In genomic region chr11:125317416-125317815, GRCh38 we compare ENCODE assay signal across 23 cellular contexts.
"Had no signal": no experiment of that assay in that cellular context is flagged by ENCODE, and none has a peak within 500 bp of the region (broad histone marks: within the 10 kb centered on the region; RNA-seq: fewer than 3 reads in every experiment).

No MANE protein-coding gene starts in this region.

- H3K36me3 Mint-ChIP-seq: stimulated activated effector memory CD8-positive, alpha-beta T cell treated with anti-CD3 and anti-CD28 coated beads, Interleukin-12 subunit alpha, Interleukin-12 subunit beta, amount 100 ng/mL, for 72 hours; stimulated activated naive B cell treated with anti-CD40 and anti-IgM and Interleukin-4, amounts not matched to agents 10 μg/mL and 1 μg/mL and 100 μg/mL, for 72 hours had no signal

- ATAC-seq: psoas muscle; right cardiac atrium; right lobe of liver; stimulated activated effector memory CD8-positive, alpha-beta T cell treated with anti-CD3 and anti-CD28 coated beads, Interleukin-12 subunit alpha, Interleukin-12 subunit beta, amount 100 ng/mL, for 72 hours; stimulated activated naive B cell treated with anti-CD40 and anti-IgM and Interleukin-4, amounts not matched to agents 10 μg/mL and 1 μg/mL and 100 μg/mL, for 72 hours had no signal

- H3K4me1 Mint-ChIP-seq: stimulated activated effector memory CD8-positive, alpha-beta T cell treated with anti-CD3 and anti-CD28 coated beads, Interleukin-12 subunit alpha, Interleukin-12 subunit beta, amount 100 ng/mL, for 72 hours; stimulated activated naive B cell treated with anti-CD40 and anti-IgM and Interleukin-4, amounts not matched to agents 10 μg/mL and 1 μg/mL and 100 μg/mL, for 72 hours had no signal

- H3K27ac Mint-ChIP-seq: nephron; progenitor cell of endocrine pancreas; stimulated activated effector memory CD8-positive, alpha-beta T cell treated with anti-CD3 and anti-CD28 coated beads, Interleukin-12 subunit alpha, Interleukin-12 subunit beta, amount 100 ng/mL, for 72 hours; stimulated activated naive B cell treated with anti-CD40 and anti-IgM and Interleukin-4, amounts not matched to agents 10 μg/mL and 1 μg/mL and 100 μg/mL, for 72 hours; stimulated activated naive CD8-positive, alpha-beta T cell treated with anti-CD3 and anti-CD28 coated beads, Interleukin-15, Interleukin-2, amounts not matched to agents 100 ng/mL and 50 ng/mL, for 24 hours had no signal

- H3K4me3 Mint-ChIP-seq: nephron; neural progenitor cell; stimulated activated effector memory CD8-positive, alpha-beta T cell treated with anti-CD3 and anti-CD28 coated beads, Interleukin-12 subunit alpha, Interleukin-12 subunit beta, amount 100 ng/mL, for 72 hours; stimulated activated naive B cell treated with anti-CD40 and anti-IgM and Interleukin-4, amounts not matched to agents 10 μg/mL and 1 μg/mL and 100 μg/mL, for 72 hours; stimulated activated naive CD8-positive, alpha-beta T cell treated with anti-CD3 and anti-CD28 coated beads, Interleukin-15, Interleukin-2, amounts not matched to agents 100 ng/mL and 50 ng/mL, for 24 hours had no signal

- H3K27me3 Mint-ChIP-seq: progenitor cell of endocrine pancreas had no signal

- H3K9me3 Mint-ChIP-seq: stimulated activated effector memory CD8-positive, alpha-beta T cell treated with anti-CD3 and anti-CD28 coated beads, Interleukin-12 subunit alpha, Interleukin-12 subunit beta, amount 100 ng/mL, for 72 hours; stimulated activated naive CD8-positive, alpha-beta T cell treated with anti-CD3 and anti-CD28 coated beads, Interleukin-15, Interleukin-2, amounts not matched to agents 100 ng/mL and 50 ng/mL, for 24 hours had no signal

- DNase-seq: occipital lobe; ovary; posterior cingulate gyrus; psoas muscle; right cardiac atrium; right lobe of liver; sigmoid colon; small intestine; stimulated activated CD4-positive, alpha-beta T cell treated with anti-CD3 and anti-CD28 coated beads, Interleukin-15, amount 100 ng/mL, for 24 hours; stimulated activated CD4-positive, alpha-beta T cell treated with anti-CD3 and anti-CD28 coated beads, Interleukin-2, amount 100 ng/mL, for 24 hours; stimulated activated CD4-positive, alpha-beta T cell treated with anti-CD3 and anti-CD28 coated beads, Interleukin-2, amount 100 ng/mL, for 48 hours; stimulated activated CD4-positive, alpha-beta T cell treated with anti-CD3 and anti-CD28 coated beads, Interleukin-4, amount 100 ng/mL, for 24 hours; stimulated activated naive B cell treated with anti-CD40 and anti-IgM and Interleukin-4, amounts not matched to agents 10 μg/mL and 1 μg/mL and 100 μg/mL, for 72 hours; stimulated activated naive CD4-positive, alpha-beta T cell treated with Interleukin-2 at 50 U/mL for 16 hours; stomach; thyroid gland; trophoblast cell; upper lobe of left lung had no signal
